Comparison of ENCODE assay signal across 1 cellular context in the genomic region with DNA sequence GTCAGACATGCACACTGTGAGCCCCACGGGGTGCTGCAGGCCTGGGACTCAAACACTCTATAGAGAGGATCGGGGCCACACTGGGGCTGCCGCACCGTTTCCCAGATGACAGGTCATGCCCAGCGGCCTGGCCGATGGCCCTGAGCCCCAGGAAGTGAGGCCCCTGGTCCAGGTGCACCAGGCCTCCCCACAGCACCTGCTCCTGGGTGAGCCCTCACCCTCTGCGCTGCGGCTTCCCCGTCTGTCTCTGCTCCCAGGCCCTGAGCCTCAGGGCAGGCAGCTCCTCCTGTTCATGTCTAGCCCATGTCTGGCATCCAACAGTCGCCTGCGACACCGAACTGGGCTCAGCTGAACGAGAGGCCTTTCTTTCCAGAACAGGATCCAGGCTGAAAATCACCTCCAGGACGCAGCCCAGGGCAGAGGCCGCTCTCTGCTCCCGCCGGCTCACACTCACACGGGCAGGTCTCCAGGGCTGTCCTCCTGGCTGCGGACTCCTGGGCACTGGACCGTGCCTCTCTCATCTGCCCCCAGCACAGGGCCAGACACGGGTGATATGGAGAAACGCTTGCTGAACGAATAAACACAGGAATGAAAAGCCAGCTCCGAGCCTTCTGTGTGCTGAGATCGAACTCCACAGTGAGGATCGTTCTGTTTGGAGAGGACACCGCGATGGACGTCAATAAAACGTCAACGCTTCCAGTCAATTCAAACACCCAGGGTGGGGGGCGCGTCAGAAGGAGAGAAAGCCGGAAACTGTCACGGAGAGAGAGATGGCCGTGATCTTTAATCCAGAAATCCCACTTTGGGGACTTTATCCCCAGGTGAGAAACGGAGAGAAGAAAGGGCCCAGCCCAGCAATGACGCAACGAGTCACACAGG.
TF ChIP-seq lines count a peak whose summit lies in the region.

No MANE protein-coding gene starts in this region.

TF ChIP-seq in H1, 55 proteins besides CTCF, POLR2A, EP300 and RAD21:
- TF ChIP-seq ZNF274 (IDR thresholded peaks at IDR 0.05; ENCODE audit: borderline replicate concordance, extremely low read depth, low read length) (no peak), TBP (IDR thresholded peaks at IDR 0.05; ENCODE audit: low read depth, low read length) (no peak), PHF8 (conservative IDR thresholded peaks at IDR 0.05; ENCODE audit: low read depth, low read length) (no peak), HDAC6 (IDR thresholded peaks at IDR 0.05; ENCODE audit: low read depth, low read length) (no peak), TAF1 (IDR thresholded peaks at IDR 0.05; ENCODE audit: low read depth, low read length) (no peak), RNF2 (IDR thresholded peaks at IDR 0.05; ENCODE audit: borderline replicate concordance, low read depth, low read length, missing control alignments, poor library complexity, severe bottlenecking) (no peak), KDM5A (IDR thresholded peaks at IDR 0.05; ENCODE audit: low read length) (no peak), CTBP2 (IDR thresholded peaks at IDR 0.05; ENCODE audit: borderline replicate concordance, insufficient read depth, insufficient read length, low read length) (no peak), CHD1 (IDR thresholded peaks at IDR 0.05; ENCODE audit: low read depth, low read length) (no peak), GTF2F1 (IDR thresholded peaks at IDR 0.05; ENCODE audit: borderline replicate concordance, low read depth, low read length) (no peak), YY1 (IDR thresholded peaks at IDR 0.05; ENCODE audit: low read depth, low read length) (no peak), GABPA (IDR thresholded peaks at IDR 0.05; ENCODE audit: borderline replicate concordance, insufficient read depth, low read length) (no peak), RFX5 (IDR thresholded peaks at IDR 0.05; ENCODE audit: borderline replicate concordance, low read depth, low read length) (no peak), FOSL1 (IDR thresholded peaks at IDR 0.05; ENCODE audit: insufficient read depth, low read depth, low read length) (no peak), SIN3A (conservative IDR thresholded peaks at IDR 0.05 in 1 of 2, IDR thresholded peaks at IDR 0.05 in 1 of 2; ENCODE audit: low read depth in 1 of 2, low read length in 2 of 2) (no peak)
